22 cellular contexts compared by ENCODE assay signal in the genomic region with DNA sequence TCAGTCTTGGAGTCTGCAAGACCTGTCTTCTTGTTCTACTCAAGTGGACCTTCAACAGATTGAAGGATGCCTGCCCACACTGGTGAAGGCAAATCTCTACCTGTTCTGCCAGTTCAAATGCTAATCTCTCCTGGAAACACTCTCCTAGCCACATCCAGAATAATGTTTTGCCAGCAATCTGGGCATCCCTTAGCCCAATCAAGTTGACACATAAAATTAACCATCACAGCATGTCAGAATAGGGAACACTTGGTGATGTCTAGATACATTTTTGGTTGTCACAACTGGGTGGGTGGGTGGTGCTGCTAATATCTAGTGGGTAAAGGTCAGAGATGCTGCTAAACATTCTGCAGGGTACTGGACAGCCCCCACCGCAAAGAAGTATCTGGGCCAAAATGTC.
"Had no signal": no experiment of that assay in that cellular context is flagged by ENCODE, and none has a peak within 500 bp of the region (broad histone marks: within the 10 kb centered on the region; RNA-seq: fewer than 3 reads in every experiment).

No MANE protein-coding gene starts in this region.

- DNase-seq: colonic mucosa; cortex of kidney; effector CD8-positive, alpha-beta T cell; effector memory CD8-positive, alpha-beta T cell; endodermal cell; erythroblast; foreskin keratinocyte; heart left ventricle; left cardiac atrium; left lung; left ventricle myocardium superior; lower lobe of right lung; mesendoderm; midbrain had no signal

- H3K27me3 ChIP-seq: colonic mucosa, foreskin keratinocyte, gastroesophageal sphincter, hepatocyte, left lung had no signal

- H3K27ac ChIP-seq: colonic mucosa, epithelial cell of prostate, foreskin keratinocyte, gastroesophageal sphincter, heart left ventricle, hepatocyte, left lung, lower lobe of right lung had no signal

- H3K79me2 ChIP-seq: hepatocyte had no signal

- H3K4me3 ChIP-seq: colonic mucosa, gastroesophageal sphincter, heart left ventricle, hepatocyte, left lung, lower lobe of right lung had no signal

- H3K9me3 ChIP-seq: colonic mucosa, heart left ventricle, left lung, lower lobe of right lung had no signal

- H3K4me1 ChIP-seq: colonic mucosa, foreskin keratinocyte, gastroesophageal sphincter, heart left ventricle, left lung, lower lobe of right lung had no signal

- H2AFZ ChIP-seq: hepatocyte had no signal

- H3K36me3 ChIP-seq: colonic mucosa, gastroesophageal sphincter, heart left ventricle, left lung, lower lobe of right lung had no signal

- FAIRE-seq: endometrium, frontal cortex, islet of Langerhans, keratinocyte had no signal

- ATAC-seq: effector memory CD8-positive, alpha-beta T cell; esophagus mucosa; foreskin keratinocyte; gastroesophageal sphincter; heart left ventricle; left cardiac atrium; left lung; left ventricle myocardium superior; lower lobe of right lung had no signal

- H3K4me2 ChIP-seq: hepatocyte had no signal
